Comparison of ENCODE assay signal across 8 cellular contexts in genomic region chr2:229713371-229714079, GRCh38. TPM values are rescaled to one million over a fixed set of nuclear protein-coding genes. Genes with fewer than 3 reads are reported as not detected.
A peak's percentile ranks its signal among the peaks of the same experiment; 100 is the strongest.
DNase-seq lines count a peak whose midpoint lies in the region; ATAC-seq and TF ChIP-seq lines count a peak whose summit lies in the region.

No MANE protein-coding gene starts in this region.

- intact Hi-C loops in A673 (cut with micrococcal nuclease; ENCODE audit: unreplicated experiment) (loop anchor here (10.0 kb wide), 1 partner anchor 579 kb away; no protein-coding TSS in a partner anchor), ascending aorta (cut with DNase I) (no loop called here)

- peaks cover 8% of the 10 kb centered on the region for H3K4me1 ChIP-seq in A673 (ENCODE audit: insufficient read depth, low read length, poor library complexity, severe bottlenecking)
- peaks cover 8 to 12% of the 10 kb centered on the region in 2 donors for H3K4me1 ChIP-seq in ascending aorta

- no peaks in the 10 kb centered on the region for H3K36me3 ChIP-seq in A673 (ENCODE audit: insufficient read depth, low read length, poor library complexity, severe bottlenecking)
- H3K36me3 ChIP-seq in ascending aorta, result no peaks in the 10 kb centered on the region

- peak; percentile 11 for ATAC-seq in GM18858 (IDR thresholded peaks at IDR 0.05; ENCODE audit: unreplicated experiment)
- ATAC-seq in GM21423 (IDR thresholded peaks at IDR 0.05; ENCODE audit: unreplicated experiment), result no peak
- ATAC-seq in HG03095 (IDR thresholded peaks at IDR 0.05; ENCODE audit: unreplicated experiment), result no peak

- CTCF ChIA-PET in A673 (lab: Charles Lee), result interaction anchor here (1.2 kb wide), 1 partner anchor 447 kb away, joined by 3 read pairs; no protein-coding TSS in a partner anchor

- H3K27me3 ChIP-seq in A673 (replicated peaks; ENCODE audit: insufficient read depth, low read depth, low read length, poor library complexity) (peaks cover 29% of the 10 kb centered on the region), ascending aorta (peaks cover 10% of the 10 kb centered on the region)

- no TSS peak for BruUV-seq in A673 (replicated peaks; lab: Mats Ljungman, UMichigan)

- H3K27ac ChIP-seq in A673 (ENCODE audit: low read depth, low read length, poor library complexity, severe bottlenecking) (no peak overlapping the region), ascending aorta (no peak overlapping the region)

- H3K9me3 ChIP-seq in A673 (ENCODE audit: low read depth, low read length, poor library complexity, severe bottlenecking) (no peaks in the 10 kb centered on the region), ascending aorta (no peaks in the 10 kb centered on the region), iPS-18c (ENCODE audit: control insufficient read depth, insufficient read depth, low read length) (no peaks in the 10 kb centered on the region)

- H3K4me3 ChIP-seq in A673 (ENCODE audit: low read depth, low read length, poor library complexity, severe bottlenecking) (peak overlapping the region; percentile 56), ascending aorta (peak overlapping the region; percentile 50 to 62), iPS-18c (ENCODE audit: insufficient read depth, low read depth, low read length) (peak overlapping the region; percentile 72)

- 0 out of 2 replicates have a peak, but pooled peaks have one; percentile 32 for TF ChIP-seq CTCF in A673 (conservative IDR thresholded peaks at IDR 0.05; ENCODE audit: low read depth, low read length)
- TF ChIP-seq CTCF in ascending aorta (IDR thresholded peaks at IDR 0.05), result no peak

- POLR2A ChIA-PET in A673 (lab: Charles Lee; ENCODE audit: low non-redundant PET), result no interaction called here

- DNase-seq in A673 (ENCODE audit: low spot score), result peak; percentile 26
- peak; percentile 75 for DNase-seq in NCI-H1436 (lab: John Stamatoyannopoulos, UW)
- no peak for DNase-seq in ascending aorta (ENCODE audit: low spot score in 2 of 2)
- peak; percentile 5 to 7 for DNase-seq in stimulated activated CD4-positive, alpha-beta T cell treated with anti-CD3 and anti-CD28 coated beads, Interleukin-2, amount 100 ng/mL, for 48 hours

RNA-seq across cellular contexts. Expression of gene DNER, which starts 0.8 kb away (rescaled TPM):
- total RNA-seq in A673 (2021) (8.4 and 9.2 TPM in 2 replicates), ascending aorta (1.2 TPM)

Comparison
In these comparisons a context has a peak if more than half of its experiments do, and no peak if none do; other contexts are left out.
1. DNase-seq: peak in A673 (single experiment), NCI-H1436 (single experiment) and stimulated activated CD4-positive, alpha-beta T cell treated with anti-CD3 and anti-CD28 coated beads, Interleukin-2, amount 100 ng/mL, for 48 hours (2 of 2); none in ascending aorta (0 of 2).
2. Peak in every context shown above with its lines, with median percentiles within 50 percentile points of each other: H3K4me3 ChIP-seq.